Comparison of ENCODE assay signal across 1 cellular context in the genomic region with DNA sequence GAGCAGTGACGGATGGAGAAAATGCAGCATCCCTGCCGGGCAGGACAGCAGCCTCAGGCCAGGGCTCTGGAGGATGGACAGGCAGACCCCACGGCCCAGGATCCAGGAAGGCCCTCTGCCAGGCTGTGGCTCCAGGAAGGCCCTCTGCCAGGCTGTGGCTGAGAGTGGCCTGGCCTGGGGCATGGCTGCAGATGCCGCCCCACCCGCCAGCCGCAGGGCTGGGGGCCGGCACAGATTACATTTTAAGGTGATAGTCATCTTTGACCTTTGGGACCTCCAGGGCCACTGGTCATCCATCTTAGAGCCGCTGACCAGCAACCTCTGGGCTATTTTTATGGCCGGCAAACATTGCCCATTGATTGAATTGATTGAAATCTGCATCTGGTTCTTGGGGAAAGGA.
TF ChIP-seq lines count a peak whose summit lies in the region.

No MANE protein-coding gene starts in this region.

TF ChIP-seq in GM23338, 12 proteins besides CTCF, POLR2A, EP300 and RAD21 (continued from another document):
- TF ChIP-seq STAT1 (IDR thresholded peaks at IDR 0.05; ENCODE audit: unreplicated experiment): no peak
- TF ChIP-seq JUNB (IDR thresholded peaks at IDR 0.05; ENCODE audit: unreplicated experiment): no peak
